24 cellular contexts compared by ENCODE assay signal in genomic region chr11:134341805-134342571, GRCh38.
"Had no signal": no experiment of that assay in that cellular context is flagged by ENCODE, and none has a peak within 500 bp of the region (broad histone marks: within the 10 kb centered on the region; RNA-seq: fewer than 3 reads in every experiment).

No MANE protein-coding gene starts in this region.

- H3K4me1 Mint-ChIP-seq: activated CD4-positive, alpha-beta memory T cell treated with anti-CD3 and anti-CD28 coated beads, Interleukin-2, amount 10 ng/mL, durations not matched to agents 7 days and 5 days; activated CD4-positive, alpha-beta T cell treated with anti-CD3 and anti-CD28 coated beads, Interleukin-2, amount 10 ng/mL, durations not matched to agents 7 days and 5 days; activated CD8-positive, alpha-beta memory T cell treated with anti-CD3 and anti-CD28 coated beads, Interleukin-2, amount 10 ng/mL, durations not matched to agents 7 days and 5 days; naive B cell; nephron progenitor cell had no signal

- H3K27me3 Mint-ChIP-seq: activated CD4-positive, alpha-beta memory T cell treated with anti-CD3 and anti-CD28 coated beads, Interleukin-2, amount 10 ng/mL, durations not matched to agents 7 days and 5 days; activated CD4-positive, alpha-beta T cell treated with anti-CD3 and anti-CD28 coated beads, Interleukin-2, amount 10 ng/mL, durations not matched to agents 7 days and 5 days; activated CD8-positive, alpha-beta memory T cell treated with anti-CD3 and anti-CD28 coated beads, Interleukin-2, amount 10 ng/mL, durations not matched to agents 7 days and 5 days; central memory CD8-positive, alpha-beta T cell had no signal

- H3K4me3 ChIP-seq: esophagus squamous epithelium, left ventricle myocardium inferior, spleen, thoracic aorta had no signal

- H3K4me1 ChIP-seq: left ventricle myocardium inferior, parathyroid adenoma, spleen had no signal

- DNase-seq: activated CD4-positive, alpha-beta memory T cell treated with anti-CD3 and anti-CD28 coated beads, Interleukin-2, amount 10 ng/mL, durations not matched to agents 7 days and 5 days; activated CD4-positive, alpha-beta T cell treated with anti-CD3 and anti-CD28 coated beads, Interleukin-2, amount 10 ng/mL, durations not matched to agents 7 days and 5 days; activated CD4-positive, CD25-positive, alpha-beta regulatory T cell treated with anti-CD3 and anti-CD28 coated beads, Interleukin-2, amount 50 U/mL, for 72 hours; activated CD8-positive, alpha-beta memory T cell treated with anti-CD3 and anti-CD28 coated beads, Interleukin-2, amount 10 ng/mL, durations not matched to agents 7 days and 5 days; activated naive CD4-positive, alpha-beta T cell; activated T-cell treated with anti-CD3 and anti-CD28 coated beads, Interleukin-2, amount 50 U/mL, for 72 hours; effector CD4-positive, alpha-beta T cell; esophagus squamous epithelium; foreskin melanocyte; kidney glomerular epithelial cell; left ventricle myocardium inferior; naive B cell; nephron progenitor cell; right cardiac atrium; spleen; stimulated activated naive CD8-positive, alpha-beta T cell treated with anti-CD3 and anti-CD28 coated beads, Interleukin-15, Interleukin-2, amounts not matched to agents 100 U/mL and 50 U/mL, for 24 hours; T-helper 2 cell; trophoblast cell had no signal

- H3K27ac ChIP-seq: epithelial cell of prostate, esophagus squamous epithelium, left ventricle myocardium inferior, parathyroid adenoma, spleen, thoracic aorta had no signal

- H3K4me3 Mint-ChIP-seq: activated CD4-positive, alpha-beta memory T cell treated with anti-CD3 and anti-CD28 coated beads, Interleukin-2, amount 10 ng/mL, durations not matched to agents 7 days and 5 days; activated CD4-positive, alpha-beta T cell treated with anti-CD3 and anti-CD28 coated beads, Interleukin-2, amount 10 ng/mL, durations not matched to agents 7 days and 5 days; activated CD8-positive, alpha-beta memory T cell treated with anti-CD3 and anti-CD28 coated beads, Interleukin-2, amount 10 ng/mL, durations not matched to agents 7 days and 5 days; activated T-cell treated with anti-CD3 and anti-CD28 coated beads, Interleukin-2, amount 50 U/mL, for 72 hours; central memory CD8-positive, alpha-beta T cell; dendritic cell treated with granulocyte-macrophage colony-stimulating factor and Interleukin-4, amounts not matched to agents 40 ng/mL and 50 ng/mL, for 4 days; naive B cell; nephron progenitor cell had no signal

- H3K36me3 Mint-ChIP-seq: activated CD8-positive, alpha-beta memory T cell treated with anti-CD3 and anti-CD28 coated beads, Interleukin-2, amount 10 ng/mL, durations not matched to agents 7 days and 5 days; activated naive CD4-positive, alpha-beta T cell treated with anti-CD3 and anti-CD28 coated beads, Interleukin-2, amount 50 U/mL, for 72 hours; naive B cell had no signal

- H3K9me3 ChIP-seq: esophagus squamous epithelium, left ventricle myocardium inferior, spleen, thoracic aorta had no signal

- ATAC-seq: activated CD8-positive, alpha-beta memory T cell treated with anti-CD3 and anti-CD28 coated beads, Interleukin-2, amount 10 ng/mL, durations not matched to agents 7 days and 5 days; activated naive CD4-positive, alpha-beta T cell treated with anti-CD3 and anti-CD28 coated beads, Interleukin-2, amount 50 U/mL, for 72 hours; activated T-cell treated with anti-CD3 and anti-CD28 coated beads, Interleukin-2, amount 50 U/mL, for 72 hours; right cardiac atrium; stimulated activated naive CD8-positive, alpha-beta T cell treated with anti-CD3 and anti-CD28 coated beads, Interleukin-15, Interleukin-2, amounts not matched to agents 100 U/mL and 50 U/mL, for 24 hours had no signal

- H3K36me3 ChIP-seq: esophagus squamous epithelium, left ventricle myocardium inferior, spleen, thoracic aorta had no signal

- H3K9me3 Mint-ChIP-seq: activated CD4-positive, alpha-beta memory T cell treated with anti-CD3 and anti-CD28 coated beads, Interleukin-2, amount 10 ng/mL, durations not matched to agents 7 days and 5 days; activated CD4-positive, alpha-beta T cell treated with anti-CD3 and anti-CD28 coated beads, Interleukin-2, amount 10 ng/mL, durations not matched to agents 7 days and 5 days; activated naive CD4-positive, alpha-beta T cell treated with anti-CD3 and anti-CD28 coated beads, Interleukin-2, amount 50 U/mL, for 72 hours; activated T-cell treated with anti-CD3 and anti-CD28 coated beads, Interleukin-2, amount 50 U/mL, for 72 hours; central memory CD8-positive, alpha-beta T cell; dendritic cell treated with granulocyte-macrophage colony-stimulating factor and Interleukin-4, amounts not matched to agents 40 ng/mL and 50 ng/mL, for 4 days; naive B cell; nephron progenitor cell had no signal

- H3K27ac Mint-ChIP-seq: activated CD4-positive, alpha-beta memory T cell treated with anti-CD3 and anti-CD28 coated beads, Interleukin-2, amount 10 ng/mL, durations not matched to agents 7 days and 5 days; activated CD4-positive, alpha-beta T cell treated with anti-CD3 and anti-CD28 coated beads, Interleukin-2, amount 10 ng/mL, durations not matched to agents 7 days and 5 days; activated CD8-positive, alpha-beta memory T cell treated with anti-CD3 and anti-CD28 coated beads, Interleukin-2, amount 10 ng/mL, durations not matched to agents 7 days and 5 days; activated naive CD4-positive, alpha-beta T cell treated with anti-CD3 and anti-CD28 coated beads, Interleukin-2, amount 50 U/mL, for 72 hours; activated T-cell treated with anti-CD3 and anti-CD28 coated beads, Interleukin-2, amount 50 U/mL, for 72 hours; dendritic cell treated with granulocyte-macrophage colony-stimulating factor and Interleukin-4, amounts not matched to agents 40 ng/mL and 50 ng/mL, for 4 days; nephron progenitor cell had no signal
